Comparison of ENCODE assay signal across 8 cellular contexts in the genomic region with DNA sequence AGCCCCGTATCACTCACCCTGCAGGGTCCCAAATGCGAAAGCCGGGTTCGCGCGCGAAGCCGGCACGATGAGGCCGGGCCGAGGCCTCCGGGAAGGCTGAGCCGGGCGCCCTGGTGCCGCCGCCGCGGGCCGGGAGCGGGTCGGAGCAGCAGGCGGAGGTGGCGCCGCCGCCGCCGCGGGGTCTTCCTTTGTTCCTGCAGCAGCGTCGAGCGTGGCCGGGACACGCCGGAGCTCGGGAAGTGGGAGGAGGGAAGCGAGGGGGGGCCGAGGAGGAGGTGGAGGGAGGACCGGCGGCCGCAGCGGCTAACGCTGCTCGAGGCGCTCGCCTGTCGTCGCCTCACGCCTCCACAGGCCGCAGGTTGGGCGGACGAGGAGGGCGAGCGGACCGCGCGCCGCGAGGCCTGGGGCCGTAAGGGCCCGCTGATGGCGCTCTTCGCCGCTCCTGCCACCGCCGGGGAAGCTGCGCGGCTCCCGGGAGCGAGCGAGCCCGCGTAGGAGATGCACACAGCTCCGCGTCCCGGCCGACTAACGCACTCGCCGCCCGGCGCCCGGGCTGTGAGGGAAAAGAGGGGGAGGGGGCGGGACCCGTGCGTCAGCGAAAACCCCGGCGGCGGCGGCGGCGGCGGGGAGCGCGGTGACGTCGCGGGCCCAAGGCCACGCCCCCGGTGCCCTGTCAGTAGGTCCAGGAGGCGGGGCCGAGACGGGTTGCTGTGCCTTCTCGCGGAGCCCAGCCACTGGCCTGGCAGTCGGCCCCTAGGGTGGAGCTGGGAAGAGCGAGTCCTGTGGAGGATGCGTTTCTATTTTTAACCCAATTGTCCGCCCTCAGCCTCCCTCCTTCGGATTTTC. TPM values are rescaled to one million over a fixed set of nuclear protein-coding genes. Genes with fewer than 3 reads are reported as not detected.
DNase-seq lines count a peak whose midpoint lies in the region; ATAC-seq and TF ChIP-seq lines count a peak whose summit lies in the region.

A gene with protein sequence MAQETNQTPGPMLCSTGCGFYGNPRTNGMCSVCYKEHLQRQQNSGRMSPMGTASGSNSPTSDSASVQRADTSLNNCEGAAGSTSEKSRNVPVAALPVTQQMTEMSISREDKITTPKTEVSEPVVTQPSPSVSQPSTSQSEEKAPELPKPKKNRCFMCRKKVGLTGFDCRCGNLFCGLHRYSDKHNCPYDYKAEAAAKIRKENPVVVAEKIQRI (minus strand): TSS at position 530 of the 846 bp plus-strand sequence. CDS start 4,430 bp downstream, outside the sequence.

- CTCF ChIA-PET in AG04450 (lab: Charles Lee) (interaction anchor here (0.5 to 2.1 kb wide), 11 partner anchors 10 to 546 kb away, joined by 3 to 8 read pairs (median 3); no protein-coding TSS in a partner anchor), activated B cell treated with CpG ODN at 0.5 μM for 24 hours (lab: Charles Lee) (interaction anchor here (1.4 to 1.7 kb wide), 3 partner anchors 59 to 79 kb away, joined by 5 to 7 read pairs (median 6); no protein-coding TSS in a partner anchor)

- H3K27me3 ChIP-seq in AG04450 (ENCODE audit: control insufficient read depth, insufficient read depth, low read length), result no peaks in the 10 kb centered on the region
- H3K27me3 ChIP-seq in spleen (replicated peaks in 1 of 7), result no peaks in the 10 kb centered on the region

- H3K36me3 ChIP-seq in spleen, result peaks cover 0 to 16% (median 7%) of the 10 kb centered on the region in 6 donors

- peak within 1 kb of the TSS; percentile 67 for H3K4me3 ChIP-seq in AG04450 (ENCODE audit: low read depth, low read length)
- peak within 1 kb of the TSS; percentile 63 to 89 (median 78) for H3K4me3 ChIP-seq in spleen

- H3K27ac ChIP-seq in AG04450 (ENCODE audit: low read depth, low read length), result peak within 1 kb of the TSS; percentile 100
- H3K27ac ChIP-seq in caudate nucleus (ENCODE audit: low read depth, low read length), result peak within 1 kb of the TSS; percentile 100
- H3K27ac ChIP-seq in spleen, result peak within 1 kb of the TSS; percentile 99 to 100 (median 100)

- DNase-seq in AG04450 (ENCODE audit: low read depth, low spot score) (peak; percentile 97), NCI-H2227 (lab: John Stamatoyannopoulos, UW; ENCODE audit: unreplicated experiment) (peak; percentile 96), activated B cell treated with CpG ODN at 0.5 μM for 24 hours (peak; percentile 89), caudate nucleus (lab: John Stamatoyannopoulos, UW) (peak; percentile 59 to 100 (median 98)), inferior parietal cortex (ENCODE audit: extremely low spot score) (peak; percentile 95), spleen (peak; percentile 99)

- peaks cover 40% of the 10 kb centered on the region for H3K4me1 Mint-ChIP-seq in activated B cell treated with CpG ODN at 0.5 μM for 24 hours

- POLR2A ChIA-PET in AG04450 (lab: Yijun Ruan, JAX) (interaction anchor here (0.5 to 3.2 kb wide), 46 partner anchors 9 to 535 kb away, joined by 3 to 32 read pairs (median 5); a partner anchor contains a TSS), activated B cell treated with CpG ODN at 0.5 μM for 24 hours (lab: Charles Lee) (interaction anchor here (0.6 to 5.0 kb wide), 29 partner anchors 9 to 1946 kb away, joined by 3 to 63 read pairs (median 4); a partner anchor contains a TSS)

- peaks cover 34% of the 10 kb centered on the region for H3K36me3 Mint-ChIP-seq in activated B cell treated with CpG ODN at 0.5 μM for 24 hours (ENCODE audit: low read depth)

- peak within 1 kb of the TSS; percentile 98 for H3K27ac Mint-ChIP-seq in activated B cell treated with CpG ODN at 0.5 μM for 24 hours

- H3K4me1 ChIP-seq in spleen, result peaks cover 13 to 51% (median 46%) of the 10 kb centered on the region in 6 donors

- TF ChIP-seq POLR2A in spleen (IDR thresholded peaks at IDR 0.05), result peak; percentile 97 to 98 (median 98)

- ATAC-seq in GM18873 (IDR thresholded peaks at IDR 0.05; ENCODE audit: low FRiP score, unreplicated experiment) (peak; percentile 67), HG03139 (IDR thresholded peaks at IDR 0.05; ENCODE audit: unreplicated experiment) (peak; percentile 75), activated B cell treated with CpG ODN at 0.5 μM for 24 hours (ENCODE audit: low read depth) (peak; percentile 80)

- H3K9me3 ChIP-seq in AG04450 (ENCODE audit: control insufficient read depth, insufficient read depth, low read length), result no peaks in the 10 kb centered on the region
- H3K9me3 ChIP-seq in spleen, result no peaks in the 10 kb centered on the region

- no peak for TF ChIP-seq CTCF in AG04450 (IDR thresholded peaks at IDR 0.05; ENCODE audit: low read depth, low read length)
- no peak for TF ChIP-seq CTCF in activated B cell treated with CpG ODN at 0.5 μM for 24 hours (IDR thresholded peaks at IDR 0.05)
- TF ChIP-seq CTCF in spleen (IDR thresholded peaks at IDR 0.05 in 8 of 11, conservative IDR thresholded peaks at IDR 0.05 in 3 of 11), result peak in 3 of 11 experiments; percentile 15 to 17 (median 16)

- intact Hi-C loops in activated B cell treated with CpG ODN at 0.5 μM for 24 hours (cut with micrococcal nuclease) (loop anchor here (1.0 to 5.0 kb wide), 11 partner anchors 14 to 1946 kb away; a partner anchor contains a TSS), spleen (cut with DNase I; ENCODE audit: low total_unique reads) (no loop called here)

- 0 to 1% (median 0%) methylated on average over 16 to 110 of the region's 110 CpGs for WGBS in spleen, 5 donors

- peak within 1 kb of the TSS; percentile 96 for H3K4me3 Mint-ChIP-seq in activated B cell treated with CpG ODN at 0.5 μM for 24 hours

- H3K9me3 Mint-ChIP-seq in activated B cell treated with CpG ODN at 0.5 μM for 24 hours, result no peaks in the 10 kb centered on the region

- H3K27me3 Mint-ChIP-seq in activated B cell treated with CpG ODN at 0.5 μM for 24 hours, result no peaks in the 10 kb centered on the region

RNA-seq across cellular contexts. Expression of the gene that starts here (rescaled TPM):
- polyA plus RNA-seq in AG04450 (2011; rRNA removed), result 195 and 224 TPM in 2 replicates
- 90.0 and 115 TPM in 2 replicates for polyA minus RNA-seq in AG04450 (2011; rRNA and poly(A)+ RNA removed)
- total RNA-seq in activated B cell treated with CpG ODN at 0.5 μM for 24 hours, result 79.2 and 79.5 TPM in 2 replicates
- 100 to 1,000 TPM; 133 to 238 (median 153) TPM for total RNA-seq in spleen
- polyA plus RNA-seq in spleen, result 10 to 100 TPM; 69.6 to 81.7 (median 70.7) TPM

Comparison
In these comparisons a context has a peak if more than half of its experiments do, and no peak if none do; other contexts are left out.
1. Peak in every context shown above with its lines: DNase-seq, ATAC-seq, H3K4me3 ChIP-seq and H3K27ac ChIP-seq.